20 cellular contexts compared by ENCODE assay signal in genomic region chr6:137780447-137781034, GRCh38.
DNase-seq lines count a peak whose midpoint lies in the region; ATAC-seq and TF ChIP-seq lines count a peak whose summit lies in the region.
"Had no signal": no experiment of that assay in that cellular context is flagged by ENCODE, and none has a peak within 500 bp of the region (broad histone marks: within the 10 kb centered on the region; RNA-seq: fewer than 3 reads in every experiment).

No MANE protein-coding gene starts in this region.

- no peaks in the 10 kb centered on the region for H3K36me3 Mint-ChIP-seq in nephron progenitor cell (ENCODE audit: low read depth)
- no peaks in the 10 kb centered on the region for H3K36me3 Mint-ChIP-seq in activated T-cell treated with anti-CD3 and anti-CD28 coated beads, Interleukin-2, amount 50 U/mL, for 24 hours (ENCODE audit: low read depth)
- H3K36me3 Mint-ChIP-seq: activated naive CD8-positive, alpha-beta T cell treated with anti-CD3 and anti-CD28 coated beads, Interleukin-2, amount 10 ng/mL, durations not matched to agents 7 days and 5 days had no signal

- H3K9me3 Mint-ChIP-seq in nephron progenitor cell, result no peaks in the 10 kb centered on the region
- no peaks in the 10 kb centered on the region for H3K9me3 Mint-ChIP-seq in activated T-cell treated with anti-CD3 and anti-CD28 coated beads, Interleukin-2, amount 50 U/mL, for 24 hours
- H3K9me3 Mint-ChIP-seq: activated naive CD8-positive, alpha-beta T cell treated with anti-CD3 and anti-CD28 coated beads, Interleukin-2, amount 10 ng/mL, durations not matched to agents 7 days and 5 days; CD4-positive, alpha-beta T cell had no signal

- no peak overlapping the region for H3K4me3 Mint-ChIP-seq in nephron progenitor cell
- H3K4me3 Mint-ChIP-seq in activated T-cell treated with anti-CD3 and anti-CD28 coated beads, Interleukin-2, amount 50 U/mL, for 24 hours, result no peak overlapping the region
- H3K4me3 Mint-ChIP-seq: activated CD8-positive, alpha-beta T cell treated with anti-CD3 and anti-CD28 coated beads, Interleukin-2, amount 10 ng/mL, durations not matched to agents 7 days and 5 days; activated naive CD8-positive, alpha-beta T cell treated with anti-CD3 and anti-CD28 coated beads, Interleukin-2, amount 10 ng/mL, durations not matched to agents 7 days and 5 days; CD4-positive, alpha-beta T cell; T-cell had no signal

- H3K27ac ChIP-seq in esophagus (ENCODE audit: low read depth in 2 of 2, low read length in 1 of 2), result peak overlapping the region; percentile 50 to 66
- H3K27ac ChIP-seq in urinary bladder (ENCODE audit: low read depth), result peak overlapping the region; percentile 26
- H3K27ac ChIP-seq in tibial artery, result no peak overlapping the region
- H3K27ac ChIP-seq: prostate gland had no signal

- H3K27me3 ChIP-seq in esophagus (ENCODE audit: control insufficient read depth in 1 of 2, insufficient read depth in 2 of 2, low read length in 2 of 2) (no peaks in the 10 kb centered on the region), tibial artery (no peaks in the 10 kb centered on the region)

- H3K27me3 Mint-ChIP-seq in nephron progenitor cell (ENCODE audit: low read depth, poor library complexity), result peaks cover 7% of the 10 kb centered on the region
- no peaks in the 10 kb centered on the region for H3K27me3 Mint-ChIP-seq in activated T-cell treated with anti-CD3 and anti-CD28 coated beads, Interleukin-2, amount 50 U/mL, for 24 hours
- H3K27me3 Mint-ChIP-seq: activated naive CD8-positive, alpha-beta T cell treated with anti-CD3 and anti-CD28 coated beads, Interleukin-2, amount 10 ng/mL, durations not matched to agents 7 days and 5 days; CD4-positive, alpha-beta T cell; T-cell had no signal

- H3K9me3 ChIP-seq in esophagus (ENCODE audit: control insufficient read depth in 2 of 2, insufficient read depth in 1 of 2, low read depth in 1 of 2, low read length in 1 of 2) (no peaks in the 10 kb centered on the region), tibial artery (no peaks in the 10 kb centered on the region)
- H3K9me3 ChIP-seq: HAP-1, prostate gland had no signal

- DNase-seq in left ventricle myocardium superior (no peak), Right ventricle myocardium inferior (ENCODE audit: missing footprints) (no peak), nephron progenitor cell (no peak), SIG-M5 (lab: John Stamatoyannopoulos, UW) (no peak), tibial artery (no peak)
- DNase-seq in activated T-cell treated with anti-CD3 and anti-CD28 coated beads, Interleukin-2, amount 50 U/mL, for 24 hours, result no peak
- DNase-seq: activated CD8-positive, alpha-beta T cell treated with anti-CD3 and anti-CD28 coated beads, Interleukin-2, amount 10 ng/mL, durations not matched to agents 7 days and 5 days; activated naive CD8-positive, alpha-beta T cell treated with anti-CD3 and anti-CD28 coated beads, Interleukin-2, amount 10 ng/mL, durations not matched to agents 7 days and 5 days; CD4-positive, alpha-beta T cell; DMS79; effector CD8-positive, alpha-beta T cell; NCI-H1436 treated with DMSO at 0.1 percent for 48 hours; NCI-H2171 treated with DMSO at 0.1 percent for 48 hours; NCI-H748 treated with DMSO at 0.1 percent for 48 hours; stimulated activated naive CD4-positive, alpha-beta T cell; T-cell had no signal

- peak overlapping the region; percentile 62 for H3K27ac Mint-ChIP-seq in nephron progenitor cell
- no peak overlapping the region for H3K27ac Mint-ChIP-seq in activated T-cell treated with anti-CD3 and anti-CD28 coated beads, Interleukin-2, amount 50 U/mL, for 24 hours
- H3K27ac Mint-ChIP-seq: activated CD8-positive, alpha-beta T cell treated with anti-CD3 and anti-CD28 coated beads, Interleukin-2, amount 10 ng/mL, durations not matched to agents 7 days and 5 days; activated naive CD8-positive, alpha-beta T cell treated with anti-CD3 and anti-CD28 coated beads, Interleukin-2, amount 10 ng/mL, durations not matched to agents 7 days and 5 days; CD4-positive, alpha-beta T cell; T-cell had no signal

- WGBS in esophagus, 2 donors, result 73 to 74% methylated on average over 7 of the region's 7 CpGs
- 35% methylated on average over 7 of the region's 7 CpGs for WGBS in urinary bladder

- H3K4me3 ChIP-seq in esophagus (ENCODE audit: low read depth in 1 of 2, low read length in 2 of 2) (no peak overlapping the region), urinary bladder (ENCODE audit: low read depth, low read length) (no peak overlapping the region), tibial artery (no peak overlapping the region)
- H3K4me3 ChIP-seq: HAP-1, prostate gland had no signal

- ATAC-seq in left ventricle myocardium superior (peak; percentile 35), Right ventricle myocardium inferior (no peak)
- ATAC-seq: activated CD8-positive, alpha-beta T cell treated with anti-CD3 and anti-CD28 coated beads, Interleukin-2, amount 10 ng/mL, durations not matched to agents 7 days and 5 days; T-cell had no signal

- TF ChIP-seq CTCF in nephron progenitor cell (IDR thresholded peaks at IDR 0.05) (no peak), tibial artery (IDR thresholded peaks at IDR 0.05) (no peak)

- H3K36me3 ChIP-seq in esophagus (ENCODE audit: control insufficient read depth in 2 of 2, insufficient read depth in 2 of 2, low read length in 1 of 2), result no peaks in the 10 kb centered on the region
- H3K36me3 ChIP-seq in urinary bladder (ENCODE audit: insufficient read depth), result no peaks in the 10 kb centered on the region
- H3K36me3 ChIP-seq in tibial artery, result no peaks in the 10 kb centered on the region
- H3K36me3 ChIP-seq: HAP-1, prostate gland had no signal

- intact Hi-C loops in left ventricle myocardium superior (cut with micrococcal nuclease) (no loop called here), Right ventricle myocardium inferior (cut with DNase I) (no loop called here), tibial artery (cut with DNase I; ENCODE audit: low total_unique reads) (no loop called here)

- peaks cover 0 to 6% of the 10 kb centered on the region in 2 donors for H3K4me1 ChIP-seq in esophagus (ENCODE audit: control insufficient read depth in 2 of 2, insufficient read depth in 2 of 2, low read length in 1 of 2)
- H3K4me1 ChIP-seq in urinary bladder (ENCODE audit: insufficient read depth), result no peaks in the 10 kb centered on the region
- no peaks in the 10 kb centered on the region for H3K4me1 ChIP-seq in tibial artery
- H3K4me1 ChIP-seq: prostate gland had no signal

- H3K4me1 Mint-ChIP-seq in nephron progenitor cell, result peaks cover 28% of the 10 kb centered on the region
- H3K4me1 Mint-ChIP-seq in activated T-cell treated with anti-CD3 and anti-CD28 coated beads, Interleukin-2, amount 50 U/mL, for 24 hours (ENCODE audit: low read depth), result no peaks in the 10 kb centered on the region
- H3K4me1 Mint-ChIP-seq: activated naive CD8-positive, alpha-beta T cell treated with anti-CD3 and anti-CD28 coated beads, Interleukin-2, amount 10 ng/mL, durations not matched to agents 7 days and 5 days had no signal

Comparison
In these comparisons a context has a peak if more than half of its experiments do, and no peak if none do; other contexts are left out.
1. H3K27ac ChIP-seq: peak in esophagus (2 of 2) and urinary bladder (single experiment); none in tibial artery (0 of 2).